ENCODE assay signal across 25 cellular contexts in genomic region chr18:9988665-9989064, GRCh38.
"Had no signal": no experiment of that assay in that cellular context is flagged by ENCODE, and none has a peak within 500 bp of the region (broad histone marks: within the 10 kb centered on the region; RNA-seq: fewer than 3 reads in every experiment).

No MANE protein-coding gene starts in this region.

- H3K36me3 ChIP-seq: ascending aorta, gastroesophageal sphincter, heart left ventricle, left ventricle myocardium inferior, right atrium auricular region, stomach had no signal

- H3K27ac Mint-ChIP-seq: activated naive CD4-positive, alpha-beta T cell treated with anti-CD3 and anti-CD28 coated beads, Interleukin-2, amount 50 U/mL, for 24 hours; activated T-cell treated with anti-CD3 and anti-CD28 coated beads, Interleukin-2, amount 50 U/mL, for 72 hours; memory B cell; naive thymus-derived CD4-positive, alpha-beta T cell; progenitor cell of endocrine pancreas; stimulated activated effector memory CD8-positive, alpha-beta T cell treated with anti-CD3 and anti-CD28 coated beads, Interleukin-12 subunit alpha, Interleukin-12 subunit beta, amount 100 ng/mL, for 72 hours; type B pancreatic cell had no signal

- H3K4me3 Mint-ChIP-seq: activated naive CD4-positive, alpha-beta T cell treated with anti-CD3 and anti-CD28 coated beads, Interleukin-2, amount 50 U/mL, for 24 hours; activated T-cell treated with anti-CD3 and anti-CD28 coated beads, Interleukin-2, amount 50 U/mL, for 72 hours; memory B cell; stimulated activated effector memory CD8-positive, alpha-beta T cell treated with anti-CD3 and anti-CD28 coated beads, Interleukin-12 subunit alpha, Interleukin-12 subunit beta, amount 100 ng/mL, for 72 hours; type B pancreatic cell had no signal

- DNase-seq: activated CD8-positive, alpha-beta memory T cell treated with anti-CD3 and anti-CD28 coated beads for 24 hours; activated CD8-positive, alpha-beta memory T cell treated with anti-CD3 and anti-CD28 coated beads, Interleukin-2, amount 50 U/mL, for 48 hours; activated effector memory CD4-positive, alpha-beta T cell treated with anti-CD3 and anti-CD28 coated beads, Interleukin-2, amount 50 U/mL, for 16 hours; activated T-cell treated with anti-CD3 and anti-CD28 coated beads, Interleukin-2, amount 50 U/mL, for 72 hours; cerebellar nuclear complex; cortex of kidney; left ventricle myocardium inferior; mucosa of descending colon; naive thymus-derived CD4-positive, alpha-beta T cell; stimulated activated CD4-positive, alpha-beta T cell treated with anti-CD3 and anti-CD28 coated beads, Interleukin-4, amount 100 ng/mL, for 24 hours; T-helper 1 cell; T-helper 9 cell; testis had no signal

- H3K9me3 Mint-ChIP-seq: activated naive CD4-positive, alpha-beta T cell treated with anti-CD3 and anti-CD28 coated beads, Interleukin-2, amount 50 U/mL, for 24 hours; activated T-cell treated with anti-CD3 and anti-CD28 coated beads, Interleukin-2, amount 50 U/mL, for 72 hours; memory B cell; naive thymus-derived CD4-positive, alpha-beta T cell; stimulated activated effector memory CD8-positive, alpha-beta T cell treated with anti-CD3 and anti-CD28 coated beads, Interleukin-12 subunit alpha, Interleukin-12 subunit beta, amount 100 ng/mL, for 72 hours had no signal

- H3K27me3 ChIP-seq: ascending aorta, gastroesophageal sphincter, heart left ventricle, right atrium auricular region, stomach, testis had no signal

- H3K4me1 Mint-ChIP-seq: activated naive CD4-positive, alpha-beta T cell treated with anti-CD3 and anti-CD28 coated beads, Interleukin-2, amount 50 U/mL, for 24 hours; memory B cell; stimulated activated effector memory CD8-positive, alpha-beta T cell treated with anti-CD3 and anti-CD28 coated beads, Interleukin-12 subunit alpha, Interleukin-12 subunit beta, amount 100 ng/mL, for 72 hours had no signal

- H3K9me3 ChIP-seq: ascending aorta, gastroesophageal sphincter, heart left ventricle, left ventricle myocardium inferior, mucosa of descending colon, right atrium auricular region, stomach, testis had no signal

- ATAC-seq: activated CD4-positive, CD25-positive, alpha-beta regulatory T cell treated with anti-CD3 and anti-CD28 coated beads, Interleukin-2, amount 50 U/mL, for 24 hours; activated T-cell treated with anti-CD3 and anti-CD28 coated beads, Interleukin-2, amount 50 U/mL, for 72 hours; gastroesophageal sphincter; naive thymus-derived CD4-positive, alpha-beta T cell; stimulated activated effector memory CD8-positive, alpha-beta T cell treated with anti-CD3 and anti-CD28 coated beads, Interleukin-12 subunit alpha, Interleukin-12 subunit beta, amount 100 ng/mL, for 72 hours had no signal

- H3K4me3 ChIP-seq: ascending aorta, gastroesophageal sphincter, heart left ventricle, left ventricle myocardium inferior, mucosa of descending colon, right atrium auricular region, skin epidermis, stomach, testis had no signal

- H3K4me1 ChIP-seq: ascending aorta had no signal

- H3K27ac ChIP-seq: ascending aorta, gastroesophageal sphincter, skin epidermis, testis had no signal

- H3K36me3 Mint-ChIP-seq: activated naive CD4-positive, alpha-beta T cell treated with anti-CD3 and anti-CD28 coated beads, Interleukin-2, amount 50 U/mL, for 24 hours; memory B cell; naive thymus-derived CD4-positive, alpha-beta T cell; stimulated activated effector memory CD8-positive, alpha-beta T cell treated with anti-CD3 and anti-CD28 coated beads, Interleukin-12 subunit alpha, Interleukin-12 subunit beta, amount 100 ng/mL, for 72 hours had no signal
